11 cellular contexts compared by ENCODE assay signal in the genomic region with DNA sequence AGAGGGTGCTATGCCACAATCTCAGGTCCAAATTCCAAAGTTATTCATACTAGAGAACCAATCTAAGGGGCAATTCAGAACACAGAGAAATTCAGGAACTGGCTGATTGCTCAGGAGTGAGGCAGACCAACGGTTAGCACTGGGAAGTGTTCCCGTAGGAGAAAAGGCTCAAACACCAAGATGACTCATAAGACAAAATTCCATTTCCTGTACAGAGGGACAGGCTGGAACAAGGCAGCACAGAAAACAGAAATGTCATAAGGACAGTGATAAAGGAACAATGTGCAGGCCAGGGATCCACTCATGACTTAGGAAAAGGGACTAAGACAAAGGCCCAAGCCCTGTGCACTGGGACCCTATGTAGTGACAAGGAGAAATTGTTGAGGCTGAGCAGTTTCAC. TPM values are rescaled to one million over a fixed set of nuclear protein-coding genes. Genes with fewer than 3 reads are reported as not detected.
DNase-seq lines count a peak whose midpoint lies in the region; ATAC-seq and TF ChIP-seq lines count a peak whose summit lies in the region.
"Had no signal": no experiment of that assay in that cellular context is flagged by ENCODE, and none has a peak within 500 bp of the region (broad histone marks: within the 10 kb centered on the region; RNA-seq: fewer than 3 reads in every experiment).

No MANE protein-coding gene starts in this region.

- no peak for TF ChIP-seq POLR2A in testis (IDR thresholded peaks at IDR 0.05)

- H3K4me1 Mint-ChIP-seq in T-cell: no peaks in the 10 kb centered on the region
- H3K4me1 Mint-ChIP-seq: CD4-positive, CD25-positive, alpha-beta regulatory T cell had no signal

- H3K27me3 ChIP-seq in AG04450 (ENCODE audit: control insufficient read depth, insufficient read depth, low read length) (no peaks in the 10 kb centered on the region), testis (no peaks in the 10 kb centered on the region)

- CTCF ChIA-PET in AG04450 (lab: Charles Lee) (no interaction called here), T-cell (lab: Charles Lee) (no interaction called here)

- H3K27ac Mint-ChIP-seq in T-cell: no peak overlapping the region
- H3K27ac Mint-ChIP-seq: CD4-positive, CD25-positive, alpha-beta regulatory T cell had no signal

- H3K9me3 ChIP-seq in AG04450 (ENCODE audit: control insufficient read depth, insufficient read depth, low read length) (peaks cover 7% of the 10 kb centered on the region; the same call in 1 of the 2 replicates), testis (no peaks in the 10 kb centered on the region)

- ATAC-seq in HG02973 (IDR thresholded peaks at IDR 0.05; ENCODE audit: unreplicated experiment) (no peak), T-cell (replicated peaks in 1 of 4) (no peak)

- H3K9me3 Mint-ChIP-seq in T-cell: peaks cover 7 to 16% (median 12%) of the 10 kb centered on the region in 3 donors

- TF ChIP-seq CTCF in AG04450 (IDR thresholded peaks at IDR 0.05; ENCODE audit: low read depth, low read length) (no peak), testis (IDR thresholded peaks at IDR 0.05) (no peak)

- POLR2A ChIA-PET in AG04450 (lab: Yijun Ruan, JAX) (no interaction called here), T-cell (lab: Charles Lee) (no interaction called here)

- H3K36me3 Mint-ChIP-seq in T-cell: no peaks in the 10 kb centered on the region
- H3K36me3 Mint-ChIP-seq: CD4-positive, CD25-positive, alpha-beta regulatory T cell had no signal

- H3K27me3 Mint-ChIP-seq in T-cell: peaks cover 0 to 2% of the 10 kb centered on the region in 2 donors
- H3K27me3 Mint-ChIP-seq: CD4-positive, CD25-positive, alpha-beta regulatory T cell had no signal

- H3K27ac ChIP-seq in AG04450 (ENCODE audit: low read depth, low read length): peak overlapping the region; percentile 66
- H3K27ac ChIP-seq in testis: peak overlapping the region in 1 of 2 donors; percentile 65

- no peak overlapping the region for H3K4me3 Mint-ChIP-seq in T-cell
- H3K4me3 Mint-ChIP-seq: CD4-positive, CD25-positive, alpha-beta regulatory T cell had no signal

- WGBS in testis, 2 donors: 14 to 33% methylated on average over 2 of the region's 2 CpGs

- peak; percentile 38 for DNase-seq in AG04450 (ENCODE audit: low read depth, low spot score)
- peak; percentile 91 for DNase-seq in RKO (ENCODE audit: low spot score)
- peak; percentile 80 for DNase-seq in fibroblast of peridontal ligament (ENCODE audit: extremely low read depth)
- peak; percentile 72 for DNase-seq in non-pigmented ciliary epithelial cell (ENCODE audit: low read depth)
- no peak for DNase-seq in NCI-H2107 (lab: John Stamatoyannopoulos, UW)
- no peak for DNase-seq in testis
- no peak for DNase-seq in T-cell
- DNase-seq: CD4-positive, CD25-positive, alpha-beta regulatory T cell; Karpas-422 had no signal

- peaks cover 3% of the 10 kb centered on the region for H3K4me1 ChIP-seq in testis

- no peaks in the 10 kb centered on the region for H3K36me3 ChIP-seq in testis (ENCODE audit: low read depth, missing control alignments)

- H3K4me3 ChIP-seq in AG04450 (ENCODE audit: low read depth, low read length): no peak overlapping the region
- H3K4me3 ChIP-seq in testis: no peak overlapping the region

- intact Hi-C loops in testis (cut with DNase I; ENCODE audit: low total_unique reads): no loop called here

RNA-seq across cellular contexts. Expression of a gene that starts 54.2 kb away (rescaled TPM):
- 3.2 and 4.3 TPM in 2 replicates for polyA plus RNA-seq in AG04450 (2011; rRNA removed)
- 2.6 and 3.0 TPM in 2 replicates for polyA minus RNA-seq in AG04450 (2011; rRNA and poly(A)+ RNA removed)
- 10 to 100 TPM; 15.2 to 29.8 TPM for total RNA-seq in testis
- 45.0 TPM for polyA plus RNA-seq in testis (ENCODE audit: insufficient read depth, low read depth, low replicate concordance)
- not detected for total RNA-seq in T-cell
- total RNA-seq: CD4-positive, CD25-positive, alpha-beta regulatory T cell; T-helper 2 cell treated with Interferon-gamma antibody and Interleukin-4, amounts not matched to agents 100 ng/mL and 5 ng/mL, for 36 hours had no signal
- polyA plus RNA-seq: CD4-positive, CD25-positive, alpha-beta regulatory T cell had no signal

Comparison
In these comparisons a context has a peak if more than half of its experiments do, and no peak if none do; other contexts are left out.
1. DNase-seq: peak in AG04450 (single experiment), RKO (single experiment), fibroblast of peridontal ligament (single experiment) and non-pigmented ciliary epithelial cell (single experiment); none in NCI-H2107 (single experiment), testis (single experiment) and T-cell (0 of 34).
2. RNA of a gene that starts 54.2 kb away (total RNA-seq): 15.2 to 29.8 TPM in testis; not detected in T-cell; every median in the first group is over 10 times any median in the second.